Comparison of ENCODE assay signal across 8 cellular contexts in genomic region chr1:23557471-23558124, GRCh38. TPM values are rescaled to one million over a fixed set of nuclear protein-coding genes. Genes with fewer than 3 reads are reported as not detected.
DNase-seq lines count a peak whose midpoint lies in the region; ATAC-seq and TF ChIP-seq lines count a peak whose summit lies in the region.

No MANE protein-coding gene starts in this region.

- peaks cover 11% of the 10 kb centered on the region for H4K20me1 ChIP-seq in Karpas-422 (ENCODE audit: insufficient read depth, low read depth, low read length)

- peak overlapping the region; percentile 98 for H3K27ac ChIP-seq in AG04450 (ENCODE audit: low read depth, low read length)
- H3K27ac ChIP-seq in Karpas-422 (ENCODE audit: low read length) = 0 out of 2 replicates have a peak overlapping the region, but pooled peaks have one; percentile 3
- H3K27ac ChIP-seq in caudate nucleus (ENCODE audit: low read depth, low read length) = peak overlapping the region; percentile 92
- peak overlapping the region; percentile 25 for H3K27ac ChIP-seq in muscle layer of colon (ENCODE audit: low read depth, low read length)

- 0 out of 2 replicates have a peak, but pooled peaks cover 4% of the 10 kb centered on the region for H3K79me2 ChIP-seq in Karpas-422 (ENCODE audit: low read length)

- no peak for DNase-seq in AG04450 (ENCODE audit: low read depth, low spot score)
- DNase-seq in Karpas-422 = peak; percentile 64
- no peak for DNase-seq in caudate nucleus (lab: John Stamatoyannopoulos, UW)
- DNase-seq in activated CD4-positive, CD25-positive, alpha-beta regulatory T cell (lab: John Stamatoyannopoulos, UW) = no peak
- DNase-seq in Kasumi-1 (lab: John Stamatoyannopoulos, UW) = no peak
- DNase-seq in COLO668 (lab: John Stamatoyannopoulos, UW; ENCODE audit: unreplicated experiment) = no peak

- H2AFZ ChIP-seq in Karpas-422 (ENCODE audit: low read length) = no peak overlapping the region

- H3K4me1 ChIP-seq in Karpas-422 (ENCODE audit: low read length) (peaks cover 83% of the 10 kb centered on the region), muscle layer of colon (ENCODE audit: insufficient read depth, low read length) (peaks cover 69% of the 10 kb centered on the region)

- ATAC-seq in HG02642 (IDR thresholded peaks at IDR 0.05; ENCODE audit: poor library complexity, unreplicated experiment) = no peak

- POLR2A ChIA-PET in AG04450 (lab: Yijun Ruan, JAX) = interaction anchor here (0.6 to 3.8 kb wide), 4 partner anchors 19 to 79 kb away, joined by 3 to 57 read pairs (median 12); no protein-coding TSS in a partner anchor

- CTCF ChIA-PET in AG04450 (lab: Charles Lee) = interaction anchor here (0.6 to 5.3 kb wide), 5 partner anchors 61 to 218 kb away, joined by 3 to 51 read pairs (median 19); no protein-coding TSS in a partner anchor

- H3K27me3 ChIP-seq in AG04450 (ENCODE audit: control insufficient read depth, insufficient read depth, low read length) (no peaks in the 10 kb centered on the region), Karpas-422 (ENCODE audit: low read length) (no peaks in the 10 kb centered on the region), muscle layer of colon (ENCODE audit: control insufficient read depth in 1 of 2, insufficient read depth in 2 of 2, low read length in 2 of 2) (no peaks in the 10 kb centered on the region)

- no peaks in the 10 kb centered on the region for H3K36me3 ChIP-seq in Karpas-422 (ENCODE audit: insufficient read depth, low read length)
- H3K36me3 ChIP-seq in muscle layer of colon (ENCODE audit: insufficient read depth, low read length) = peaks cover 12% of the 10 kb centered on the region

- H3K4me3 ChIP-seq in AG04450 (ENCODE audit: low read depth, low read length) = peak overlapping the region; percentile 86
- peak overlapping the region; percentile 77 for H3K4me3 ChIP-seq in Karpas-422 (ENCODE audit: low read length)
- H3K4me3 ChIP-seq in muscle layer of colon (ENCODE audit: low read depth in 1 of 2, low read length in 2 of 2) = peak overlapping the region; percentile 94

- no peaks in the 10 kb centered on the region; the same call in 1 of the 2 replicates for H3K9me3 ChIP-seq in AG04450 (ENCODE audit: control insufficient read depth, insufficient read depth, low read length)
- H3K9me3 ChIP-seq in Karpas-422 (ENCODE audit: low read length) = no peaks in the 10 kb centered on the region
- no peaks in the 10 kb centered on the region for H3K9me3 ChIP-seq in muscle layer of colon (ENCODE audit: low read length)

- H3K9ac ChIP-seq in Karpas-422 (ENCODE audit: low read length) = peak overlapping the region; percentile 78
- peak overlapping the region; percentile 93 for H3K9ac ChIP-seq in muscle layer of colon (ENCODE audit: low read length)

- H3K9me2 ChIP-seq in Karpas-422 (replicated peaks; ENCODE audit: insufficient read depth, low read length) = no peaks in the 10 kb centered on the region

- no peak for TF ChIP-seq CTCF in AG04450 (IDR thresholded peaks at IDR 0.05; ENCODE audit: low read depth, low read length)

- H3K4me2 ChIP-seq in Karpas-422 (ENCODE audit: low read depth, low read length, poor library complexity, severe bottlenecking) = peak overlapping the region; percentile 80

RNA-seq across cellular contexts. Expression of gene ID3, which starts 1.7 kb away (rescaled TPM):
- polyA plus RNA-seq in AG04450 (2011; rRNA removed) = 15.3 and 25.0 TPM in 2 replicates
- 27.0 and 45.8 TPM in 2 replicates for polyA minus RNA-seq in AG04450 (2011; rRNA and poly(A)+ RNA removed)
- 32.0 and 33.0 TPM in 2 replicates for total RNA-seq in Karpas-422 (2014; rRNA removed; shearing (Covaris generic); ENCODE audit: low replicate concordance)

RNA-seq across cellular contexts. Expression of gene E2F2, which starts 26.6 kb away (rescaled TPM):
- polyA plus RNA-seq in AG04450 (2011; rRNA removed) = 0.05 and 0.06 TPM in 2 replicates
- polyA minus RNA-seq in AG04450 (2011; rRNA and poly(A)+ RNA removed) = 0.26 and 0.46 TPM in 2 replicates
- 6.6 and 8.0 TPM in 2 replicates for total RNA-seq in Karpas-422 (2014; rRNA removed; shearing (Covaris generic); ENCODE audit: low replicate concordance)

Comparison
In these comparisons a context has a peak if more than half of its experiments do, and no peak if none do; other contexts are left out.
1. H3K27ac ChIP-seq: peak in every context shown above with its lines; median percentile 98 in AG04450; 92 in caudate nucleus; 25 in muscle layer of colon; 3 in Karpas-422.